Comparison of ENCODE assay signal across 11 cellular contexts in genomic region chr6:37525460-37526357, GRCh38. TPM values are rescaled to one million over a fixed set of nuclear protein-coding genes. Genes with fewer than 3 reads are reported as not detected.
DNase-seq lines count a peak whose midpoint lies in the region; ATAC-seq, FAIRE-seq and TF ChIP-seq lines count a peak whose summit lies in the region.
"Had no signal": no experiment of that assay in that cellular context is flagged by ENCODE, and none has a peak within 500 bp of the region (broad histone marks: within the 10 kb centered on the region; RNA-seq: fewer than 3 reads in every experiment).

No MANE protein-coding gene starts in this region.

- no peaks in the 10 kb centered on the region for H3K9me3 ChIP-seq in A549
- no peaks in the 10 kb centered on the region for H3K9me3 ChIP-seq in fibroblast of lung (ENCODE audit: control insufficient read depth, insufficient read depth, low read depth, low read length)
- H3K9me3 ChIP-seq: testis had no signal

- POLR2A ChIA-PET in A549 (lab: Yijun Ruan, JAX) = no interaction called here

- no peaks in the 10 kb centered on the region for H3K36me3 ChIP-seq in fibroblast of lung (ENCODE audit: control insufficient read depth, insufficient read depth, low read length)

- DNase-seq in A549 (ENCODE audit: low read depth in 1 of 2, low spot score in 1 of 2) (no peak), GM13977 (ENCODE audit: low spot score) (peak; percentile 55), RKO (ENCODE audit: low spot score) (peak; percentile 20), fibroblast of lung (ENCODE audit: low read depth in 2 of 2) (peak; percentile 30 to 35), NCI-H345 (lab: John Stamatoyannopoulos, UW) (no peak), D721Med (ENCODE audit: insufficient read length, low spot score) (no peak)
- no peak for DNase-seq in activated CD8-positive, alpha-beta memory T cell treated with anti-CD3 and anti-CD28 coated beads, Interleukin-2, amount 50 U/mL, for 48 hours
- DNase-seq: activated effector memory CD4-positive, alpha-beta T cell treated with Interleukin-2 at 50 U/mL for 16 hours; stimulated activated CD4-positive, alpha-beta T cell treated with anti-CD3 and anti-CD28 coated beads, Interleukin-4, amount 100 ng/mL, for 24 hours; testis had no signal

- CTCF ChIA-PET in A549 (lab: Yijun Ruan, JAX) = interaction anchor here (3.2 kb wide), 1 partner anchor 12 kb away, joined by 19 read pairs; no protein-coding TSS in a partner anchor

- TF ChIP-seq RAD21 in A549 (conservative IDR thresholded peaks at IDR 0.05 in 1 of 2, IDR thresholded peaks at IDR 0.05 in 1 of 2) = no peak

- peaks cover 9% of the 10 kb centered on the region for H3K27me3 ChIP-seq in fibroblast of lung (ENCODE audit: control insufficient read depth, insufficient read depth, low read length)
- H3K27me3 ChIP-seq: testis had no signal

- TF ChIP-seq POLR2A in A549 (IDR thresholded peaks at IDR 0.05; ENCODE audit: low read length) = no peak

- 61% methylated on average over 8 of the region's 12 CpGs for WGBS in A549 (ENCODE audit: missing lambda C conversion rate)

- H3K4me1 ChIP-seq in A549 (peaks cover 18% of the 10 kb centered on the region), fibroblast of lung (ENCODE audit: control insufficient read depth, extremely low read depth, insufficient read depth, low read length) (peaks cover 2% of the 10 kb centered on the region)
- H3K4me1 ChIP-seq: testis had no signal

- no peak overlapping the region for H3K9ac ChIP-seq in fibroblast of lung (ENCODE audit: insufficient read depth, low read length)

- TF ChIP-seq CTCF in A549 (IDR thresholded peaks at IDR 0.05) (no peak), GM13977 (IDR thresholded peaks at IDR 0.05; ENCODE audit: extremely low read depth, insufficient read depth, missing control alignments) (no peak), fibroblast of lung (conservative IDR thresholded peaks at IDR 0.05 in 1 of 2, IDR thresholded peaks at IDR 0.05 in 1 of 2; ENCODE audit: low read depth in 1 of 2, low read length in 2 of 2) (no peak), D721Med (IDR thresholded peaks at IDR 0.05; ENCODE audit: insufficient read depth, missing control alignments) (no peak)

- ATAC-seq in A549 (peak; percentile 48 to 55; a peak in 2 of 6 replicates), HG03460 (IDR thresholded peaks at IDR 0.05; ENCODE audit: unreplicated experiment) (no peak)

- H2AFZ ChIP-seq in fibroblast of lung (ENCODE audit: low read length) = no peak overlapping the region

- no peak for TF ChIP-seq EP300 in A549 (IDR thresholded peaks at IDR 0.05)

- FAIRE-seq in A549 (lab: Jason Lieb, UNC) (no peak), D721Med (lab: Jason Lieb, UNC) (no peak)

- H4K20me1 ChIP-seq in fibroblast of lung (ENCODE audit: control insufficient read depth, extremely low read depth, insufficient read depth, low read length) = no peaks in the 10 kb centered on the region

- H3K27ac ChIP-seq in A549 (no peak overlapping the region), fibroblast of lung (ENCODE audit: insufficient read depth, low read length) (no peak overlapping the region)
- H3K27ac ChIP-seq: testis had no signal

- in situ Hi-C loops in GM13977 (cut with MboI; ENCODE audit: low pct_unique_long_range_greater_than_20kb, low sequenced_read_pairs, unreplicated experiment) = no loop called here

- H3K4me3 ChIP-seq in A549 = no peak overlapping the region
- no peak overlapping the region for H3K4me3 ChIP-seq in fibroblast of lung (replicated peaks in 1 of 4; ENCODE audit: control extremely low read depth in 1 of 4, insufficient read depth in 1 of 4, low read depth in 3 of 4, low read length in 4 of 4)
- H3K4me3 ChIP-seq: testis had no signal

- no peaks in the 10 kb centered on the region for H3K79me2 ChIP-seq in fibroblast of lung (ENCODE audit: control insufficient read depth, insufficient read depth, low read length)

- H3K4me2 ChIP-seq in A549 (no peak overlapping the region), fibroblast of lung (ENCODE audit: extremely low read depth, insufficient read depth, low read length) (no peak overlapping the region)

TF ChIP-seq in A549, 52 proteins besides CTCF, POLR2A, EP300 and RAD21:
- TF ChIP-seq EHMT2 (IDR thresholded peaks at IDR 0.05; ENCODE audit: low read depth) = peak; percentile 62
- peak; percentile 89 for TF ChIP-seq REST (IDR thresholded peaks at IDR 0.05)
- TF ChIP-seq TP53 (CRISPR knock-in tag; IDR thresholded peaks at IDR 0.05) = no peak

RNA-seq across cellular contexts. Expression of gene CCDC167, which starts 26.0 kb away (rescaled TPM):
- 35.1 and 48.2 TPM in 2 replicates for polyA plus RNA-seq in A549 (2011; rRNA removed)
- 58.1 and 76.0 TPM in 2 replicates for polyA plus RNA-seq in A549 (2012; cell fraction: cytosol; rRNA removed)
- polyA plus RNA-seq in A549 (2012; cell fraction: nucleus; rRNA removed) = 41.1 and 64.1 TPM in 2 replicates
- polyA plus RNA-seq in A549 (2017; fragmentation: RNase III; extraction: RNeasy Plus Mini Kit Qiagen cat#74134 plus additional on column Dnase treatment) = 37.5 to 41.9 TPM (median 39.1 TPM) in 3 replicates
- polyA minus RNA-seq in A549 (2011; rRNA and poly(A)+ RNA removed) = 14.0 TPM in 2 replicates
- 8.3 and 12.8 TPM in 2 replicates for total RNA-seq in fibroblast of lung
- 35.7 and 40.4 TPM in 2 replicates for polyA plus RNA-seq in fibroblast of lung
- 30.3 and 36.6 TPM in 2 replicates for polyA plus RNA-seq in fibroblast of lung (2012)
- 12.1 and 15.9 TPM in 2 replicates for polyA minus RNA-seq in fibroblast of lung (ENCODE audit: low replicate concordance)

Comparison
In these comparisons a context has a peak if more than half of its experiments do, and no peak if none do; other contexts are left out.
1. DNase-seq: peak in GM13977 (single experiment), RKO (single experiment) and fibroblast of lung (2 of 2); none in A549 (0 of 2), activated CD8-positive, alpha-beta memory T cell treated with anti-CD3 and anti-CD28 coated beads, Interleukin-2, amount 50 U/mL, for 48 hours (single experiment), NCI-H345 (single experiment) and D721Med (single experiment).